In the genomic region with DNA sequence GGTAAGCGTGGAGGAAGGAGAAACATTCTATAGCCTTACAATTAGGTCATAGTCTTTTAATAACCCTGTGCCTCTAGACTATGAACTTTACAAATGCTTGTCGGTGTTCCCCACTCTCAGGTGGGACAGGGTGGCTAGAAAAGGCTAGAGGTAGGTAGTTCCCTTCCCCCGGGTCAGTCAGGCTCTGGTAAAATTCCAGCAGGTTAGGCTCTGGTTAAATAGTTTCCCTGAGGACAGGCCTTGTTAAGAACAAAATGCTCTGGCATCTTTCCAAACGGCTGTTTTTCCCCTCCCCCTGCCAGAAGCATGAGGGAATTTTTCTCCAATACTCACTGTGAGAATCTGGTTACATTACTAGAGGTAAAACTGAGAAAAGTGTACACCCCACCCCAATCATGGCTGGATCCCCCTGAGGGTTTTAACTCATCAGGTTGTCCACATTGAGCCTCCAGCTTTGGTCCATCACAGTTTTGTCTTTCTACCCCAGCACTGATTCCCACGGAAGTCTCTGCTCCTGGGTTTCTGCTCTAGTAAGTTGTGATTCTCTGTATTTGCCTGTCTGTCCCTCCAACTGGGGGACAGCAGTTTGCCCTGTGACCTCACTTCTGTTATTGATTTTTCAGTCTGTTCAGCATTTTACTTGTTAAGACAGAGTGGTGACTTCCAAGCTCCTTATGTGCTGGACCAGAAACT, we compare ENCODE assay signal across 13 cellular contexts.
DNase-seq lines count a peak whose midpoint lies in the region; ATAC-seq and TF ChIP-seq lines count a peak whose summit lies in the region.
"Had no signal": no experiment of that assay in that cellular context is flagged by ENCODE, and none has a peak within 500 bp of the region (broad histone marks: within the 10 kb centered on the region; RNA-seq: fewer than 3 reads in every experiment).

No MANE protein-coding gene starts in this region.

- no peak overlapping the region for H3K9ac ChIP-seq in PC-3 (ENCODE audit: low read length)

- CTCF ChIA-PET in Calu3 (lab: Charles Lee) (interaction anchor here (0.6 to 0.7 kb wide), 3 partner anchors 10 to 284 kb away, joined by 3 to 6 read pairs (median 3); no protein-coding TSS in a partner anchor), PC-3 (lab: Charles Lee) (no interaction called here)

- no peaks in the 10 kb centered on the region; the same call in 1 of the 2 replicates for H3K4me1 ChIP-seq in PC-3 (ENCODE audit: insufficient read depth, low read length)

- H3K27me3 ChIP-seq in PC-3 (ENCODE audit: low read length), result no peaks in the 10 kb centered on the region

- peak; percentile 63 for DNase-seq in Calu3
- DNase-seq in PC-3, result peak; percentile 22
- peak; percentile 25 for DNase-seq in fibroblast of mammary gland (ENCODE audit: low read depth)
- DNase-seq in mucosa of gallbladder (ENCODE audit: low spot score), result peak; percentile 47
- no peak for DNase-seq in SIG-M5 (lab: John Stamatoyannopoulos, UW)
- DNase-seq in NCI-H526 treated with DMSO at 0.1 percent for 48 hours (lab: John Stamatoyannopoulos, UW), result no peak
- DNase-seq in natural killer cell, result no peak
- DNase-seq: amniotic stem cell; foreskin melanocyte; NCI-H345; stimulated activated naive CD8-positive, alpha-beta T cell treated with anti-CD3 and anti-CD28 coated beads, Interleukin-15, amount 100 ng/mL, for 72 hours had no signal

- H3K36me3 ChIP-seq in PC-3 (ENCODE audit: low read depth, low read length), result no peaks in the 10 kb centered on the region

- no peaks in the 10 kb centered on the region for H4K20me1 ChIP-seq in PC-3 (ENCODE audit: low read length)

- H3K4me3 Mint-ChIP-seq in Calu3 (ENCODE audit: low read depth, unreplicated experiment) (peak overlapping the region; percentile 34), natural killer cell (no peak overlapping the region)
- H3K4me3 Mint-ChIP-seq: stimulated activated naive CD8-positive, alpha-beta T cell treated with anti-CD3 and anti-CD28 coated beads, Interleukin-15, amount 100 ng/mL, for 72 hours; T-helper 1 cell treated with Interleukin-12 subunit alpha and Interleukin-12 subunit beta and Interleukin-4 antibody, amounts not matched to agents 30 μg/mL and 1 μg/mL, for 36 hours had no signal

- intact Hi-C loops in Calu3 (cut with micrococcal nuclease; ENCODE audit: unreplicated experiment), result no loop called here
- intact Hi-C loops in PC-3 (cut with micrococcal nuclease), result no loop called here
- intact Hi-C loops in natural killer cell (cut with micrococcal nuclease), result no loop called here

- no peaks in the 10 kb centered on the region for H3K9me3 ChIP-seq in PC-3 (ENCODE audit: low read length)

- TF ChIP-seq CTCF in Calu3 (IDR thresholded peaks at IDR 0.05; ENCODE audit: unreplicated experiment) (no peak), PC-3 (conservative IDR thresholded peaks at IDR 0.05; ENCODE audit: low read depth, low read length) (no peak), fibroblast of mammary gland (conservative IDR thresholded peaks at IDR 0.05; ENCODE audit: control insufficient read depth, insufficient read depth, low read depth, low read length) (no peak), natural killer cell (IDR thresholded peaks at IDR 0.05) (no peak)

- no peaks in the 10 kb centered on the region for H3K79me2 ChIP-seq in PC-3 (ENCODE audit: low read length)

- H3K4me3 ChIP-seq in PC-3 (ENCODE audit: low read length) (no peak overlapping the region), fibroblast of mammary gland (ENCODE audit: control insufficient read depth, low read depth, low read length) (no peak overlapping the region)

- H3F3A ChIP-seq in PC-3 (ENCODE audit: low read length, unreplicated experiment), result no peaks in the 10 kb centered on the region

- no peak overlapping the region for H3K4me2 ChIP-seq in PC-3 (ENCODE audit: low read length)

- H3K27me3 Mint-ChIP-seq in Calu3 (ENCODE audit: unreplicated experiment), result no peaks in the 10 kb centered on the region
- H3K27me3 Mint-ChIP-seq in natural killer cell (ENCODE audit: low read depth in 2 of 2), result peaks cover 0 to 2% of the 10 kb centered on the region in 2 donors
- H3K27me3 Mint-ChIP-seq: stimulated activated naive CD8-positive, alpha-beta T cell treated with anti-CD3 and anti-CD28 coated beads, Interleukin-15, amount 100 ng/mL, for 72 hours had no signal

- POLR2A ChIA-PET in PC-3 (lab: Charles Lee; ENCODE audit: unreplicated experiment), result no interaction called here

- H3K27ac ChIP-seq in PC-3 (ENCODE audit: low read length), result no peak overlapping the region

- H3K36me3 Mint-ChIP-seq in Calu3 (ENCODE audit: insufficient read depth, unreplicated experiment), result no peaks in the 10 kb centered on the region
- H3K36me3 Mint-ChIP-seq in natural killer cell, result no peaks in the 10 kb centered on the region

- H2AFZ ChIP-seq in PC-3 (ENCODE audit: low read length), result no peak overlapping the region; the same call in 1 of the 2 replicates

- H3K27ac Mint-ChIP-seq in Calu3 (ENCODE audit: unreplicated experiment), result peak overlapping the region; percentile 28
- no peak overlapping the region for H3K27ac Mint-ChIP-seq in natural killer cell
- H3K27ac Mint-ChIP-seq: T-helper 1 cell treated with Interleukin-12 subunit alpha and Interleukin-12 subunit beta and Interleukin-4 antibody, amounts not matched to agents 30 μg/mL and 1 μg/mL, for 36 hours had no signal

- BruUV-seq in Calu3 (replicated peaks; lab: Mats Ljungman, UMichigan) (TSS peak; percentile 64), PC-3 (replicated peaks; lab: Mats Ljungman, UMichigan) (no TSS peak)

- H3K9me3 Mint-ChIP-seq in Calu3 (ENCODE audit: low read depth, unreplicated experiment) (no peaks in the 10 kb centered on the region), natural killer cell (no peaks in the 10 kb centered on the region)
- H3K9me3 Mint-ChIP-seq: stimulated activated naive CD8-positive, alpha-beta T cell treated with anti-CD3 and anti-CD28 coated beads, Interleukin-15, amount 100 ng/mL, for 72 hours; T-helper 1 cell treated with Interleukin-12 subunit alpha and Interleukin-12 subunit beta and Interleukin-4 antibody, amounts not matched to agents 30 μg/mL and 1 μg/mL, for 36 hours had no signal

- H3K4me1 Mint-ChIP-seq in Calu3 (ENCODE audit: low read depth, unreplicated experiment), result peaks cover 52% of the 10 kb centered on the region
- H3K4me1 Mint-ChIP-seq in natural killer cell, result no peaks in the 10 kb centered on the region
- H3K4me1 Mint-ChIP-seq: stimulated activated naive CD8-positive, alpha-beta T cell treated with anti-CD3 and anti-CD28 coated beads, Interleukin-15, amount 100 ng/mL, for 72 hours had no signal

- ATAC-seq in PC-3 (no peak), HG02623 (IDR thresholded peaks at IDR 0.05; ENCODE audit: unreplicated experiment) (no peak), natural killer cell (no peak)
- ATAC-seq: stimulated activated naive CD8-positive, alpha-beta T cell treated with anti-CD3 and anti-CD28 coated beads, Interleukin-15, amount 100 ng/mL, for 72 hours had no signal

- no peaks in the 10 kb centered on the region for H3K9me2 ChIP-seq in PC-3 (replicated peaks; ENCODE audit: low read length)

Comparison
In these comparisons a context has a peak if more than half of its experiments do, and no peak if none do; other contexts are left out.
1. DNase-seq: peak in Calu3 (single experiment), PC-3 (single experiment), fibroblast of mammary gland (single experiment) and mucosa of gallbladder (single experiment); none in SIG-M5 (single experiment), NCI-H526 treated with DMSO at 0.1 percent for 48 hours (single experiment) and natural killer cell (single experiment).